16 cellular contexts compared by ENCODE assay signal in genomic region chr16:82730901-82731300, GRCh38.
A peak's percentile ranks its signal among the peaks of the same experiment; 100 is the strongest.
DNase-seq lines count a peak whose midpoint lies in the region; ATAC-seq and TF ChIP-seq lines count a peak whose summit lies in the region.
"Had no signal": no experiment of that assay in that cellular context is flagged by ENCODE, and none has a peak within 500 bp of the region (broad histone marks: within the 10 kb centered on the region; RNA-seq: fewer than 3 reads in every experiment).

No MANE protein-coding gene starts in this region.

- H3K36me3 Mint-ChIP-seq in WTC11 = no peaks in the 10 kb centered on the region
- H3K36me3 Mint-ChIP-seq in activated T-cell treated with anti-CD3 and anti-CD28 coated beads, Interleukin-2, amount 50 U/mL, for 72 hours (ENCODE audit: insufficient read depth in 2 of 2) = no peaks in the 10 kb centered on the region
- H3K36me3 Mint-ChIP-seq: CD14-positive monocyte; CD4-positive, alpha-beta memory T cell had no signal

- no peak overlapping the region for H3K27ac Mint-ChIP-seq in WTC11
- H3K27ac Mint-ChIP-seq in activated T-cell treated with anti-CD3 and anti-CD28 coated beads, Interleukin-2, amount 50 U/mL, for 72 hours = no peak overlapping the region
- H3K27ac Mint-ChIP-seq: CD14-positive monocyte; CD4-positive, alpha-beta memory T cell; H9 had no signal

- TF ChIP-seq CTCF in HFF-Myc (IDR thresholded peaks at IDR 0.05; ENCODE audit: low read depth, low read length, missing control alignments) = no peak
- no peak for TF ChIP-seq CTCF in WTC11 (IDR thresholded peaks at IDR 0.05)
- TF ChIP-seq CTCF in fibroblast of mammary gland (conservative IDR thresholded peaks at IDR 0.05; ENCODE audit: control insufficient read depth, insufficient read depth, low read depth, low read length) = no peak

- H3K4me1 Mint-ChIP-seq in WTC11 = no peaks in the 10 kb centered on the region
- no peaks in the 10 kb centered on the region for H3K4me1 Mint-ChIP-seq in activated T-cell treated with anti-CD3 and anti-CD28 coated beads, Interleukin-2, amount 50 U/mL, for 72 hours (ENCODE audit: low read depth)
- H3K4me1 Mint-ChIP-seq: CD4-positive, alpha-beta memory T cell had no signal

- CTCF ChIA-PET in WTC11 (lab: Charles Lee) = no interaction called here

- no peaks in the 10 kb centered on the region for H3K27me3 Mint-ChIP-seq in WTC11 (ENCODE audit: low read depth)
- peaks cover 11% of the 10 kb centered on the region for H3K27me3 Mint-ChIP-seq in activated T-cell treated with anti-CD3 and anti-CD28 coated beads, Interleukin-2, amount 50 U/mL, for 72 hours (ENCODE audit: low read depth)

- POLR2A ChIA-PET in WTC11 (lab: Charles Lee) = no interaction called here

- DNase-seq in HFF-Myc (ENCODE audit: extremely low read depth, low read depth) (peak; percentile 33), WTC11 (ENCODE audit: low spot score) (no peak), fibroblast of mammary gland (ENCODE audit: low read depth) (peak; percentile 22), ecto neural progenitor cell (ENCODE audit: low spot score) (no peak), AG08396 (ENCODE audit: low spot score) (no peak), glomerular visceral epithelial cell (ENCODE audit: extremely low spot score) (no peak)
- no peak for DNase-seq in activated T-cell treated with anti-CD3 and anti-CD28 coated beads, Interleukin-2, amount 50 U/mL, for 72 hours
- DNase-seq: ACHN; Calu3; CD4-positive, alpha-beta memory T cell; DMS79 treated with DMSO at 0.1 percent for 48 hours; EL; H9 had no signal

- H3K4me3 ChIP-seq in HFF-Myc (replicated peaks; ENCODE audit: low read depth, low read length) = no peak overlapping the region
- no peak overlapping the region for H3K4me3 ChIP-seq in fibroblast of mammary gland (ENCODE audit: control insufficient read depth, low read depth, low read length)
- H3K4me3 ChIP-seq: BLaER1, GM12878 had no signal

- peaks cover 18% of the 10 kb centered on the region for H3K9me3 Mint-ChIP-seq in WTC11
- peaks cover 2% of the 10 kb centered on the region in 2 donors for H3K9me3 Mint-ChIP-seq in activated T-cell treated with anti-CD3 and anti-CD28 coated beads, Interleukin-2, amount 50 U/mL, for 72 hours

- H3K4me3 Mint-ChIP-seq in WTC11 = no peak overlapping the region
- no peak overlapping the region for H3K4me3 Mint-ChIP-seq in activated T-cell treated with anti-CD3 and anti-CD28 coated beads, Interleukin-2, amount 50 U/mL, for 72 hours
- H3K4me3 Mint-ChIP-seq: CD14-positive monocyte; CD4-positive, alpha-beta memory T cell; H9 had no signal

- ATAC-seq in WTC11 = no peak
- no peak for ATAC-seq in activated T-cell treated with anti-CD3 and anti-CD28 coated beads, Interleukin-2, amount 50 U/mL, for 72 hours (replicated peaks in 1 of 2)
- ATAC-seq: GM12878 had no signal

TF ChIP-seq in WTC11, 78 proteins besides CTCF, POLR2A, EP300 and RAD21:
- TF ChIP-seq ZSCAN18 (CRISPR knock-in tag; IDR thresholded peaks at IDR 0.05) (no peak), ZNF138 (CRISPR knock-in tag; conservative IDR thresholded peaks at IDR 0.05) (no peak), ZNF219 (CRISPR knock-in tag; IDR thresholded peaks at IDR 0.05; ENCODE audit: borderline replicate concordance) (no peak), PREB (CRISPR knock-in tag; IDR thresholded peaks at IDR 0.05; ENCODE audit: borderline replicate concordance) (no peak), ARID4B (CRISPR knock-in tag; IDR thresholded peaks at IDR 0.05; ENCODE audit: borderline replicate concordance) (no peak), GABPB1 (CRISPR knock-in tag; IDR thresholded peaks at IDR 0.05) (no peak), HMGA2 (CRISPR knock-in tag; IDR thresholded peaks at IDR 0.05) (0 out of 2 replicates have a peak, but pooled peaks have one; percentile 7)

Comparison
In these comparisons a context has a peak if more than half of its experiments do, and no peak if none do; other contexts are left out.
1. DNase-seq: peak in HFF-Myc (single experiment) and fibroblast of mammary gland (single experiment); none in WTC11 (single experiment), activated T-cell treated with anti-CD3 and anti-CD28 coated beads, Interleukin-2, amount 50 U/mL, for 72 hours (0 of 2), ecto neural progenitor cell (single experiment), AG08396 (single experiment) and glomerular visceral epithelial cell (single experiment).